In the genomic region with DNA sequence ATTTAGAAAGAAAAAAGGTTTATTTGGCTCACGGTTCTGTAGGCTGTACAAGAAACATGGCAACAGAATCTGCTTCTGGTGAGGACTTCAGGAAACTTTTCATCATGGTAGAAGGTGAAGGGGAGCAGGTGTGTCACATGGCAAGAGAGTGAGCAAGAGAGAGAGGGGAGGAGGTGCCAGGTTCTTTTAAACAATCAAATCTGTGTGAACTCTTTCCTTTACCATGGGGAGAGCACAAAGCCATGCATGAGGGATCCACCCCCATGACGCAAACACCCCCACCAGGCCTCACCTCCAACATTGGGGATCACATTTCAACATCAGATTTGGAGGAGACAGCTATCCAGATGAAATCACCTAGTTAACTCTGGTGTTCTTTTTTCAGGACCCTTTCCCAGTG, we compare ENCODE assay signal across 11 cellular contexts.
DNase-seq lines count a peak whose midpoint lies in the region; ATAC-seq and TF ChIP-seq lines count a peak whose summit lies in the region.
"Had no signal": no experiment of that assay in that cellular context is flagged by ENCODE, and none has a peak within 500 bp of the region (broad histone marks: within the 10 kb centered on the region; RNA-seq: fewer than 3 reads in every experiment).

No MANE protein-coding gene starts in this region.

- no peaks in the 10 kb centered on the region for H3K9me2 ChIP-seq in Loucy (replicated peaks; ENCODE audit: low read depth, low read length)

- H4K20me1 ChIP-seq in Loucy (ENCODE audit: insufficient read depth, low read length, poor library complexity, severe bottlenecking) = peaks cover 10% of the 10 kb centered on the region

- 82 to 85% methylated on average over 2 of the region's 2 CpGs for WGBS in endodermal cell (ENCODE audit: insufficient coverage in 1 of 2, insufficient read length in 1 of 2), 2 experiments

- peak overlapping the region; percentile 65 for H3K4me2 ChIP-seq in Loucy (ENCODE audit: low read depth, low read length, poor library complexity, severe bottlenecking)
- H3K4me2 ChIP-seq: A549 had no signal

- peaks cover 100% of the 10 kb centered on the region for H3K79me2 ChIP-seq in Loucy (ENCODE audit: insufficient read depth, low read length)

- H3K36me3 Mint-ChIP-seq in activated CD4-positive, alpha-beta T cell treated with anti-CD3 and anti-CD28 coated beads for 36 hours (ENCODE audit: low read depth) = peaks cover 5% of the 10 kb centered on the region
- H3K36me3 Mint-ChIP-seq in endodermal cell (ENCODE audit: low read depth) = peaks cover 10% of the 10 kb centered on the region

- intact Hi-C loops in activated CD4-positive, alpha-beta T cell treated with anti-CD3 and anti-CD28 coated beads for 36 hours (cut with DNase I, micrococcal nuclease) = no loop called here

- no peak for TF ChIP-seq CTCF in Loucy (conservative IDR thresholded peaks at IDR 0.05; ENCODE audit: low read length)
- TF ChIP-seq CTCF in endodermal cell (conservative IDR thresholded peaks at IDR 0.05) = no peak

- POLR2A ChIA-PET in activated CD4-positive, alpha-beta T cell treated with anti-CD3 and anti-CD28 coated beads for 36 hours (lab: Charles Lee) = no interaction called here

- H2AFZ ChIP-seq in Loucy (ENCODE audit: low read length) = no peak overlapping the region

- H3K36me3 ChIP-seq in Loucy (ENCODE audit: insufficient read depth, low read length) (peaks cover 24% of the 10 kb centered on the region; the same call in 1 of the 2 replicates), endodermal cell (ENCODE audit: control insufficient read depth, insufficient read depth, low read length) (no peaks in the 10 kb centered on the region), subcutaneous abdominal adipose tissue (ENCODE audit: control insufficient read depth in 5 of 5, insufficient read depth in 5 of 5, low read length in 5 of 5) (no peaks in the 10 kb centered on the region)

- ATAC-seq in activated CD4-positive, alpha-beta T cell treated with anti-CD3 and anti-CD28 coated beads for 36 hours = no peak
- ATAC-seq in GM18498 (IDR thresholded peaks at IDR 0.05; ENCODE audit: unreplicated experiment) (no peak), esophagus mucosa (no peak)
- ATAC-seq: A549 had no signal

- no peak overlapping the region for H3K4me3 Mint-ChIP-seq in activated CD4-positive, alpha-beta T cell treated with anti-CD3 and anti-CD28 coated beads for 36 hours
- no peak overlapping the region for H3K4me3 Mint-ChIP-seq in endodermal cell

- CTCF ChIA-PET in activated CD4-positive, alpha-beta T cell treated with anti-CD3 and anti-CD28 coated beads for 36 hours (lab: Charles Lee) = interaction anchor here (1.3 kb wide), 1 partner anchor 510 kb away, joined by 4 read pairs; no protein-coding TSS in a partner anchor

- H3K27ac Mint-ChIP-seq in activated CD4-positive, alpha-beta T cell treated with anti-CD3 and anti-CD28 coated beads for 36 hours = peak overlapping the region; percentile 12
- H3K27ac Mint-ChIP-seq in endodermal cell = peak overlapping the region; percentile 19

- DNase-seq in activated CD4-positive, alpha-beta T cell treated with anti-CD3 and anti-CD28 coated beads for 36 hours = no peak
- no peak for DNase-seq in activated CD4-positive, alpha-beta T cell treated with anti-CD3 and anti-CD28 coated beads for 48 hours
- DNase-seq in endodermal cell = peak; percentile 40
- DNase-seq in NCI-H1694 (lab: John Stamatoyannopoulos, UW) = no peak
- DNase-seq: activated naive CD4-positive, alpha-beta T cell; NCI-H1436 had no signal

- H3K9me3 Mint-ChIP-seq in activated CD4-positive, alpha-beta T cell treated with anti-CD3 and anti-CD28 coated beads for 36 hours (ENCODE audit: low read depth) = no peaks in the 10 kb centered on the region
- peaks cover 12% of the 10 kb centered on the region for H3K9me3 Mint-ChIP-seq in endodermal cell

- H3K9ac ChIP-seq in Loucy (ENCODE audit: low read depth, low read length, poor library complexity, severe bottlenecking) = peak overlapping the region; percentile 64
- no peak overlapping the region for H3K9ac ChIP-seq in endodermal cell (ENCODE audit: extremely low read depth, low read length, poor library complexity, severe bottlenecking)
- no peak overlapping the region for H3K9ac ChIP-seq in subcutaneous abdominal adipose tissue (ENCODE audit: low read length in 5 of 5)

- H3K27me3 Mint-ChIP-seq in activated CD4-positive, alpha-beta T cell treated with anti-CD3 and anti-CD28 coated beads for 36 hours = no peaks in the 10 kb centered on the region
- no peaks in the 10 kb centered on the region for H3K27me3 Mint-ChIP-seq in endodermal cell (ENCODE audit: insufficient read depth)

- H3K27me3 ChIP-seq in Loucy (ENCODE audit: insufficient read depth, low read length, poor library complexity, severe bottlenecking) (no peaks in the 10 kb centered on the region), endodermal cell (ENCODE audit: control insufficient read depth, insufficient read depth, low read length, poor library complexity, severe bottlenecking) (no peaks in the 10 kb centered on the region), subcutaneous abdominal adipose tissue (ENCODE audit: control insufficient read depth in 5 of 5, insufficient read depth in 4 of 5, low read length in 5 of 5) (no peaks in the 10 kb centered on the region)

- H3K27ac ChIP-seq in endodermal cell (ENCODE audit: low read depth, low read length) (no peak overlapping the region), subcutaneous abdominal adipose tissue (ENCODE audit: low read depth, low read length) (peak overlapping the region; percentile 69)

- H3F3A ChIP-seq in Loucy (ENCODE audit: low read depth) = no peaks in the 10 kb centered on the region

- peaks cover 54% of the 10 kb centered on the region for H3K4me1 Mint-ChIP-seq in activated CD4-positive, alpha-beta T cell treated with anti-CD3 and anti-CD28 coated beads for 36 hours
- H3K4me1 Mint-ChIP-seq in endodermal cell = peaks cover 11% of the 10 kb centered on the region

- H3K9me3 ChIP-seq in Loucy (ENCODE audit: insufficient read depth, low read depth, low read length) (no peaks in the 10 kb centered on the region), endodermal cell (ENCODE audit: control insufficient read depth, low read length) (peaks cover 11% of the 10 kb centered on the region), subcutaneous abdominal adipose tissue (ENCODE audit: control insufficient read depth in 5 of 5, low read length in 5 of 5) (peaks cover 0 to 4% (median 3%) of the 10 kb centered on the region in 5 donors)

- H3K4me1 ChIP-seq in Loucy (ENCODE audit: insufficient read depth, low read length, poor library complexity, severe bottlenecking) (peaks cover 88% of the 10 kb centered on the region), endodermal cell (ENCODE audit: control insufficient read depth, insufficient read depth, low read length) (no peaks in the 10 kb centered on the region), subcutaneous abdominal adipose tissue (ENCODE audit: control insufficient read depth in 5 of 5, insufficient read depth in 5 of 5, low read length in 5 of 5) (peaks cover 0 to 20% (median 6%) of the 10 kb centered on the region in 5 donors)

- H3K4me3 ChIP-seq in Loucy (ENCODE audit: low read length, poor library complexity, severe bottlenecking) (no peak overlapping the region), endodermal cell (ENCODE audit: low read length) (no peak overlapping the region), subcutaneous abdominal adipose tissue (ENCODE audit: low read depth in 1 of 5, low read length in 5 of 5) (no peak overlapping the region)
- H3K4me3 ChIP-seq: A549 had no signal
